ENCODE assay signal across 28 cellular contexts in genomic region chr3:31379598-31379997, GRCh38.
"Had no signal": no experiment of that assay in that cellular context is flagged by ENCODE, and none has a peak within 500 bp of the region (broad histone marks: within the 10 kb centered on the region; RNA-seq: fewer than 3 reads in every experiment).

No MANE protein-coding gene starts in this region.

- FAIRE-seq: colon, frontal cortex had no signal

- DNase-seq: activated B cell treated with CpG ODN at 0.5 μM for 24 hours; activated CD4-positive, alpha-beta memory T cell treated with anti-CD3 and anti-CD28 coated beads for 36 hours; activated CD4-positive, alpha-beta T cell treated with anti-CD3 and anti-CD28 coated beads for 48 hours; activated CD8-positive, alpha-beta memory T cell treated with anti-CD3 and anti-CD28 coated beads, Interleukin-2, amount 10 ng/mL, durations not matched to agents 7 days and 5 days; activated CD8-positive, alpha-beta memory T cell treated with anti-CD3 and anti-CD28 coated beads, Interleukin-2, amount 50 U/mL, for 4 hours; activated CD8-positive, alpha-beta T cell treated with anti-CD3 and anti-CD28 coated beads, Interleukin-2, amount 10 ng/mL, durations not matched to agents 7 days and 5 days; activated effector memory CD4-positive, alpha-beta T cell treated with anti-CD3 and anti-CD28 coated beads, Interleukin-2, amount 50 U/mL, for 16 hours; activated naive CD4-positive, alpha-beta T cell treated with anti-CD3 and anti-CD28 coated beads for 36 hours; activated naive CD8-positive, alpha-beta T cell treated with anti-CD3 and anti-CD28 coated beads for 36 hours; activated naive CD8-positive, alpha-beta T cell treated with anti-CD3 and anti-CD28 coated beads, Interleukin-2, amount 50 U/mL, for 24 hours; activated T-cell treated with anti-CD3 and anti-CD28 coated beads, Interleukin-2, amount 50 U/mL, for 1 hour; activated T-cell treated with anti-CD3 and anti-CD28 coated beads, Interleukin-2, amount 50 U/mL, for 48 hours; adrenal gland; cortex of kidney; dermis blood vessel endothelial cell; effector CD4-positive, alpha-beta T cell; effector memory CD8-positive, alpha-beta T cell; esophagus squamous epithelium; head of caudate nucleus; T-helper 1 cell; T-helper 17 cell; T1000; WERI-Rb-1 had no signal

- H3K27ac ChIP-seq: adrenal gland, ascending aorta, breast epithelium, esophagus squamous epithelium, WERI-Rb-1 had no signal

- ATAC-seq: activated CD4-positive, CD25-positive, alpha-beta regulatory T cell treated with anti-CD3 and anti-CD28 coated beads, Interleukin-2, amount 50 U/mL, for 24 hours; activated CD8-positive, alpha-beta memory T cell treated with anti-CD3 and anti-CD28 coated beads, Interleukin-2, amount 10 ng/mL, durations not matched to agents 7 days and 5 days; activated CD8-positive, alpha-beta T cell treated with anti-CD3 and anti-CD28 coated beads, Interleukin-2, amount 10 ng/mL, durations not matched to agents 7 days and 5 days; activated naive CD8-positive, alpha-beta T cell treated with anti-CD3 and anti-CD28 coated beads, Interleukin-2, amount 50 U/mL, for 24 hours; effector memory CD8-positive, alpha-beta T cell; T-helper 17 cell had no signal

- H3K36me3 ChIP-seq: adrenal gland, ascending aorta, breast epithelium, esophagus squamous epithelium, WERI-Rb-1 had no signal

- H3K4me3 ChIP-seq: adrenal gland, ascending aorta, breast epithelium, esophagus squamous epithelium had no signal

- H3K9me3 ChIP-seq: adrenal gland, ascending aorta, breast epithelium, esophagus squamous epithelium had no signal

- H3K4me1 ChIP-seq: adrenal gland, ascending aorta, breast epithelium had no signal

- H3K27me3 ChIP-seq: adrenal gland, ascending aorta, breast epithelium, esophagus squamous epithelium had no signal
